ENCODE assay signal across 10 cellular contexts in the genomic region with DNA sequence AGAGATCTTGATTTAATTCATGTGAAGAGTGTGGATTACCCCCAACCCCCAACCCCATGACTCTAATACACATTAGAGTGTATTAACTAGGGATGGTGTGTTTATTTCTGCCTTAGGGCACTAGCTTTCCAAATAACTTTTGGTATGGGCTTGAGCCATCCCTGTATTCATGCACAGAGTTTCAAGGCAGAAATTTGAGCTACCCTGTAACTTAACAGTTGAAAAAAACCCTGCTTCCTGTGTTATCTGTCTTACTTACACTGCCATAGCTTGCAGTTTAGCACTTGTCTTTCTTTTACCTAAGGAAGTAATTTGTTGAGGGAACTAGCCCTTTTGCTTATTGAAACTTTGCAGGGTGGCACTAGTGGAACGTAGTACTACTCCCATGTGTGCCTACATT. TPM values are rescaled to one million over a fixed set of nuclear protein-coding genes. Genes with fewer than 3 reads are reported as not detected.
DNase-seq lines count a peak whose midpoint lies in the region; ATAC-seq, FAIRE-seq and TF ChIP-seq lines count a peak whose summit lies in the region.
"Had no signal": no experiment of that assay in that cellular context is flagged by ENCODE, and none has a peak within 500 bp of the region (broad histone marks: within the 10 kb centered on the region; RNA-seq: fewer than 3 reads in every experiment).

No MANE protein-coding gene starts in this region.

- intact Hi-C loops in A673 (cut with micrococcal nuclease; ENCODE audit: unreplicated experiment) = no loop called here

- peak; percentile 67 for FAIRE-seq in GM19239 (lab: Jason Lieb, UNC)

- ATAC-seq in activated naive CD8-positive, alpha-beta T cell treated with anti-CD3 and anti-CD28 coated beads, Interleukin-2, amount 10 ng/mL, durations not matched to agents 7 days and 5 days (ENCODE audit: low read depth) = peak; percentile 89

- H3K36me3 Mint-ChIP-seq in activated naive CD8-positive, alpha-beta T cell treated with anti-CD3 and anti-CD28 coated beads, Interleukin-2, amount 10 ng/mL, durations not matched to agents 7 days and 5 days = peaks cover 23% of the 10 kb centered on the region

- H3K4me1 Mint-ChIP-seq in activated naive CD8-positive, alpha-beta T cell treated with anti-CD3 and anti-CD28 coated beads, Interleukin-2, amount 10 ng/mL, durations not matched to agents 7 days and 5 days = peaks cover 39% of the 10 kb centered on the region

- no peaks in the 10 kb centered on the region for H3K27me3 Mint-ChIP-seq in activated naive CD8-positive, alpha-beta T cell treated with anti-CD3 and anti-CD28 coated beads, Interleukin-2, amount 10 ng/mL, durations not matched to agents 7 days and 5 days

- H3K27ac ChIP-seq in A673 (ENCODE audit: low read depth, low read length, poor library complexity, severe bottlenecking) = peak overlapping the region; percentile 33

- no peak for TF ChIP-seq CTCF in A673 (conservative IDR thresholded peaks at IDR 0.05; ENCODE audit: low read depth, low read length)

- peak overlapping the region; percentile 74 for H3K27ac Mint-ChIP-seq in activated naive CD8-positive, alpha-beta T cell treated with anti-CD3 and anti-CD28 coated beads, Interleukin-2, amount 10 ng/mL, durations not matched to agents 7 days and 5 days

- POLR2A ChIA-PET in A673 (lab: Charles Lee; ENCODE audit: low non-redundant PET) = no interaction called here
- POLR2A ChIA-PET in activated naive CD8-positive, alpha-beta T cell treated with anti-CD3 and anti-CD28 coated beads, Interleukin-2, amount 10 ng/mL, durations not matched to agents 7 days and 5 days (lab: Charles Lee) = interaction anchor here (0.9 to 1.4 kb wide), 2 partner anchors 127 to 854 kb away, joined by 3 to 4 read pairs; a partner anchor contains a TSS

- CTCF ChIA-PET in A673 (lab: Charles Lee) = no interaction called here

- H3K36me3 ChIP-seq in A673 (ENCODE audit: insufficient read depth, low read length, poor library complexity, severe bottlenecking) = peaks cover 86% of the 10 kb centered on the region
- H3K36me3 ChIP-seq in MG63 = peaks cover 89% of the 10 kb centered on the region

- no peaks in the 10 kb centered on the region for H3K9me3 Mint-ChIP-seq in activated naive CD8-positive, alpha-beta T cell treated with anti-CD3 and anti-CD28 coated beads, Interleukin-2, amount 10 ng/mL, durations not matched to agents 7 days and 5 days

- no peaks in the 10 kb centered on the region for H3K27me3 ChIP-seq in A673 (replicated peaks; ENCODE audit: insufficient read depth, low read depth, low read length, poor library complexity)
- H3K27me3 ChIP-seq in MG63 = no peaks in the 10 kb centered on the region
- H3K27me3 ChIP-seq: BE2C had no signal

- H3K4me1 ChIP-seq in A673 (ENCODE audit: insufficient read depth, low read length, poor library complexity, severe bottlenecking) = peaks cover 22% of the 10 kb centered on the region
- H3K4me1 ChIP-seq: BE2C had no signal

- H3K9me3 ChIP-seq in A673 (ENCODE audit: low read depth, low read length, poor library complexity, severe bottlenecking) = no peaks in the 10 kb centered on the region
- no peaks in the 10 kb centered on the region for H3K9me3 ChIP-seq in MG63
- H3K9me3 ChIP-seq: BE2C had no signal

- H3K4me3 Mint-ChIP-seq in activated naive CD8-positive, alpha-beta T cell treated with anti-CD3 and anti-CD28 coated beads, Interleukin-2, amount 10 ng/mL, durations not matched to agents 7 days and 5 days = peak overlapping the region; percentile 18

- no peak for DNase-seq in A673 (ENCODE audit: low spot score)
- DNase-seq in GM19239 (ENCODE audit: insufficient read length, low spot score) = no peak
- DNase-seq in Jurkat, Clone E6-1 (ENCODE audit: low read depth, low spot score) = peak; percentile 41
- DNase-seq in activated naive CD8-positive, alpha-beta T cell treated with anti-CD3 and anti-CD28 coated beads, Interleukin-2, amount 10 ng/mL, durations not matched to agents 7 days and 5 days = no peak
- DNase-seq in NCI-H1105 (lab: John Stamatoyannopoulos, UW) = no peak
- DNase-seq in MG63 = no peak
- DNase-seq in glomerular visceral epithelial cell (ENCODE audit: extremely low spot score) = no peak
- no peak for DNase-seq in GOT3 (lab: John Stamatoyannopoulos, UW)
- DNase-seq: BE2C, hypothalamus had no signal

- H3K4me3 ChIP-seq in A673 (ENCODE audit: low read depth, low read length, poor library complexity, severe bottlenecking) (no peak overlapping the region), MG63 (no peak overlapping the region)
- H3K4me3 ChIP-seq in Jurkat, Clone E6-1 (ENCODE audit: low read length) = no peak overlapping the region

- no TSS peak for BruUV-seq in A673 (replicated peaks; lab: Mats Ljungman, UMichigan)

RNA-seq across cellular contexts. Expression of a gene that starts 6.3 kb away (rescaled TPM):
- 217 and 224 TPM in 2 replicates for total RNA-seq in A673 (2021)
- polyA plus RNA-seq in Jurkat, Clone E6-1 (2012; ENCODE audit: insufficient read depth, insufficient read length) = 281 TPM
- 100 to 1,000 TPM; 242 to 252 TPM for total RNA-seq in activated naive CD8-positive, alpha-beta T cell treated with anti-CD3 and anti-CD28 coated beads, Interleukin-2, amount 10 ng/mL, durations not matched to agents 7 days and 5 days
- total RNA-seq in MG63 (2014; rRNA removed; shearing (Covaris generic); ENCODE audit: low replicate concordance) = 83.5 and 146 TPM in 2 replicates

RNA-seq across cellular contexts. Expression of a gene that starts 22.1 kb away (rescaled TPM):
- total RNA-seq in A673 (2021) = 32.7 and 33.3 TPM in 2 replicates
- polyA plus RNA-seq in Jurkat, Clone E6-1 (2012; ENCODE audit: insufficient read depth, insufficient read length) = 14.3 TPM
- 10 to 100 TPM; 16.9 to 18.8 TPM for total RNA-seq in activated naive CD8-positive, alpha-beta T cell treated with anti-CD3 and anti-CD28 coated beads, Interleukin-2, amount 10 ng/mL, durations not matched to agents 7 days and 5 days
- total RNA-seq in MG63 (2014; rRNA removed; shearing (Covaris generic); ENCODE audit: low replicate concordance) = 17.6 and 25.9 TPM in 2 replicates
